ENCODE assay signal across 8 cellular contexts in genomic region chr3:56556908-56557814, GRCh38.
DNase-seq lines count a peak whose midpoint lies in the region; ATAC-seq lines count a peak whose summit lies in the region.

Gene CCDC66 (plus strand): TSS chr3:56557175. CDS start chr3:56557243, 68 bp downstream.

- ATAC-seq in GM19468 (IDR thresholded peaks at IDR 0.05; ENCODE audit: extremely low read depth, unreplicated experiment), result peak; percentile 86

- DNase-seq in COLO829 (ENCODE audit: low spot score), result peak; percentile 84
- peak; percentile 58 for DNase-seq in HS-5 (ENCODE audit: low read depth)
- peak; percentile 58 for DNase-seq in NK-92 (lab: John Stamatoyannopoulos, UW; ENCODE audit: unreplicated experiment)
- DNase-seq in activated CD8-positive, alpha-beta memory T cell treated with anti-CD3 and anti-CD28 coated beads for 24 hours, result peak; percentile 96
- peak; percentile 87 for DNase-seq in effector CD8-positive, alpha-beta T cell (lab: John Stamatoyannopoulos, UW)
- peak; percentile 94 for DNase-seq in medulla oblongata (ENCODE audit: extremely low spot score)
- DNase-seq in stimulated activated CD8-positive, alpha-beta memory T cell treated with anti-CD3 and anti-CD28 coated beads, Interleukin-12 subunit alpha, Interleukin-12 subunit beta, amount 100 ng/mL, for 1 hour (ENCODE audit: low read depth), result peak; percentile 90

Comparison
In these comparisons a context has a peak if more than half of its experiments do, and no peak if none do; other contexts are left out.
1. Peak in every context shown above with its lines: DNase-seq and ATAC-seq.